ENCODE assay signal across 31 cellular contexts in genomic region chr9:27503623-27504022, GRCh38. TPM values are rescaled to one million over a fixed set of nuclear protein-coding genes. Genes with fewer than 3 reads are reported as not detected.
"Had no signal": no experiment of that assay in that cellular context is flagged by ENCODE, and none has a peak within 500 bp of the region (broad histone marks: within the 10 kb centered on the region; RNA-seq: fewer than 3 reads in every experiment).

No MANE protein-coding gene starts in this region.

- H3K27me3 ChIP-seq: MG63, SJSA1 had no signal

- H3K9me3 Mint-ChIP-seq: activated naive CD8-positive, alpha-beta T cell treated with anti-CD3 and anti-CD28 coated beads for 36 hours; activated T-helper 2 cell treated with anti-CD3 and anti-CD28 coated beads, Interferon-gamma antibody, Interleukin-2, Interleukin-4, amounts not matched to agents 10 μg/mL and 5 μg/mL and 100 μg/mL, durations not matched to agents 14 hours and 24 hours and 36 hours; T-helper 1 cell treated with Interleukin-12 subunit alpha and Interleukin-12 subunit beta and Interleukin-4 antibody, amounts not matched to agents 30 μg/mL and 1 μg/mL, for 36 hours had no signal

- H3K4me3 Mint-ChIP-seq: activated CD4-positive, alpha-beta memory T cell treated with anti-CD3 and anti-CD28 coated beads for 36 hours; activated CD4-positive, alpha-beta T cell treated with anti-CD3 and anti-CD28 coated beads, Interleukin-2, amount 10 ng/mL, durations not matched to agents 7 days and 5 days; activated naive CD4-positive, alpha-beta T cell treated with anti-CD3 and anti-CD28 coated beads, Interleukin-2, amount 10 ng/mL, durations not matched to agents 7 days and 5 days; activated naive CD8-positive, alpha-beta T cell treated with anti-CD3 and anti-CD28 coated beads for 36 hours; T-helper 1 cell treated with Interleukin-12 subunit alpha and Interleukin-12 subunit beta and Interleukin-4 antibody, amounts not matched to agents 30 μg/mL and 1 μg/mL, for 36 hours had no signal

- H3K4me2 ChIP-seq: KMS-11 had no signal

- H3K4me3 ChIP-seq: MG63, SJSA1 had no signal

- H3K27ac ChIP-seq: KMS-11, SJSA1 had no signal

- H3K36me3 ChIP-seq: MG63, SJSA1 had no signal

- H3K27me3 Mint-ChIP-seq: activated CD4-positive, alpha-beta T cell treated with anti-CD3 and anti-CD28 coated beads, Interleukin-2, amount 10 ng/mL, durations not matched to agents 7 days and 5 days; activated naive CD4-positive, alpha-beta T cell treated with anti-CD3 and anti-CD28 coated beads, Interleukin-2, amount 10 ng/mL, durations not matched to agents 7 days and 5 days; activated naive CD8-positive, alpha-beta T cell treated with anti-CD3 and anti-CD28 coated beads for 36 hours had no signal

- H3K9me3 ChIP-seq: MG63, SJSA1 had no signal

- H3K4me1 ChIP-seq: SJSA1 had no signal

- DNase-seq: activated CD4-positive, alpha-beta memory T cell treated with anti-CD3 and anti-CD28 coated beads for 36 hours; activated CD4-positive, alpha-beta T cell treated with anti-CD3 and anti-CD28 coated beads, Interleukin-2, amount 10 ng/mL, durations not matched to agents 7 days and 5 days; activated CD4-positive, CD25-positive, alpha-beta regulatory T cell treated with anti-CD3 and anti-CD28 coated beads, Interleukin-2, amount 50 U/mL, for 72 hours; activated CD8-positive, alpha-beta memory T cell treated with anti-CD3 and anti-CD28 coated beads for 24 hours; activated gamma-delta T cell treated with Interleukin-2 at 50 U/mL for 16 hours; activated naive CD4-positive, alpha-beta T cell treated with anti-CD3 and anti-CD28 coated beads, Interleukin-2, amount 10 ng/mL, durations not matched to agents 7 days and 5 days; activated naive CD8-positive, alpha-beta T cell treated with anti-CD3 and anti-CD28 coated beads for 36 hours; activated T-cell treated with anti-CD3 and anti-CD28 coated beads, Interleukin-2, amount 50 U/mL, for 48 hours; central memory CD4-positive, alpha-beta T cell; MG63; MV-4-11; NCI-H1092 treated with DMSO at 0.1 percent for 48 hours; NCI-H1417 treated with DMSO at 0.1 percent for 48 hours; NCI-H1694 treated with DMSO at 0.1 percent for 48 hours; NCI-H2029 treated with DMSO at 0.1 percent for 48 hours; NCI-H345; NCI-H510A; NCI-H526 treated with DMSO at 0.1 percent for 48 hours; NCI-H82; NK-92 treated with Interleukin-12 subunit alpha and Interleukin-12 subunit beta, amount 100 ng/mL, for 24 hours; OCI-M1; RPMI8226; SHP77; SW 1271 had no signal

- ATAC-seq: Panc1, SK-N-SH treated with all-trans-retinoic acid at 6 μM for 48 hours had no signal

- H3K27ac Mint-ChIP-seq: activated CD4-positive, alpha-beta memory T cell treated with anti-CD3 and anti-CD28 coated beads for 36 hours; activated CD4-positive, alpha-beta T cell treated with anti-CD3 and anti-CD28 coated beads, Interleukin-2, amount 10 ng/mL, durations not matched to agents 7 days and 5 days; activated naive CD8-positive, alpha-beta T cell treated with anti-CD3 and anti-CD28 coated beads for 36 hours; activated T-helper 2 cell treated with anti-CD3 and anti-CD28 coated beads, Interferon-gamma antibody, Interleukin-2, Interleukin-4, amounts not matched to agents 10 μg/mL and 5 μg/mL and 100 μg/mL, durations not matched to agents 14 hours and 24 hours and 36 hours; T-helper 1 cell treated with Interleukin-12 subunit alpha and Interleukin-12 subunit beta and Interleukin-4 antibody, amounts not matched to agents 30 μg/mL and 1 μg/mL, for 36 hours had no signal

- H3K36me3 Mint-ChIP-seq: activated naive CD4-positive, alpha-beta T cell treated with anti-CD3 and anti-CD28 coated beads, Interleukin-2, amount 10 ng/mL, durations not matched to agents 7 days and 5 days had no signal

- H3K9ac ChIP-seq: KMS-11 had no signal

RNA-seq across cellular contexts. Expression of gene IFNK, which starts 20.5 kb away (rescaled TPM):
- total RNA-seq: activated CD4-positive, alpha-beta memory T cell treated with anti-CD3 and anti-CD28 coated beads for 36 hours; activated CD4-positive, alpha-beta T cell treated with anti-CD3 and anti-CD28 coated beads, Interleukin-2, amount 10 ng/mL, durations not matched to agents 7 days and 5 days; activated naive CD8-positive, alpha-beta T cell treated with anti-CD3 and anti-CD28 coated beads for 36 hours; activated T-helper 2 cell treated with anti-CD3 and anti-CD28 coated beads, Interferon-gamma antibody, Interleukin-2, Interleukin-4, amounts not matched to agents 10 μg/mL and 5 μg/mL and 100 μg/mL, durations not matched to agents 14 hours and 24 hours and 36 hours; SJSA1 had no signal
- polyA plus RNA-seq: adipose tissue had no signal

RNA-seq across cellular contexts. Expression of gene MOB3B, which starts 26.0 kb away (rescaled TPM):
- total RNA-seq: SJSA1 had no signal
